In genomic region chr3:197298858-197299854, GRCh38 we compare ENCODE assay signal across 8 cellular contexts. TPM values are rescaled to one million over a fixed set of nuclear protein-coding genes. Genes with fewer than 3 reads are reported as not detected.
DNase-seq lines count a peak whose midpoint lies in the region; ATAC-seq and TF ChIP-seq lines count a peak whose summit lies in the region.

No MANE protein-coding gene starts in this region.

- TF ChIP-seq CTCF in right atrium auricular region (IDR thresholded peaks at IDR 0.05): no peak
- TF ChIP-seq CTCF in psoas muscle (IDR thresholded peaks at IDR 0.05): no peak

- H3K27me3 Mint-ChIP-seq in activated naive CD8-positive, alpha-beta T cell treated with anti-CD3 and anti-CD28 coated beads, Interleukin-2, amount 10 ng/mL, durations not matched to agents 7 days and 5 days: peaks cover 36% of the 10 kb centered on the region

- peaks cover 24% of the 10 kb centered on the region for H3K4me1 Mint-ChIP-seq in activated naive CD8-positive, alpha-beta T cell treated with anti-CD3 and anti-CD28 coated beads, Interleukin-2, amount 10 ng/mL, durations not matched to agents 7 days and 5 days

- H3K4me3 ChIP-seq in right atrium auricular region (peak overlapping the region; percentile 85 to 99), psoas muscle (peak overlapping the region; percentile 99)

- WGBS in psoas muscle, 3 donors: 8 to 13% (median 9%) methylated on average over 43 of the region's 43 CpGs

- no peaks in the 10 kb centered on the region for H3K9me3 ChIP-seq in right atrium auricular region
- no peaks in the 10 kb centered on the region for H3K9me3 ChIP-seq in psoas muscle

- DNase-seq in DMS79 treated with DMSO at 0.1 percent for 48 hours (lab: John Stamatoyannopoulos, UW) (peak; percentile 92), OCI-M1 (lab: John Stamatoyannopoulos, UW) (peak; percentile 62), right atrium auricular region (ENCODE audit: low spot score) (no peak), psoas muscle (peak; percentile 39 to 63)
- DNase-seq in activated naive CD8-positive, alpha-beta T cell treated with anti-CD3 and anti-CD28 coated beads, Interleukin-2, amount 10 ng/mL, durations not matched to agents 7 days and 5 days: peak; percentile 53

- peaks cover 0 to 17% of the 10 kb centered on the region in 2 donors for H3K4me1 ChIP-seq in right atrium auricular region
- H3K4me1 ChIP-seq in psoas muscle: peaks cover 15% of the 10 kb centered on the region

- H3K27ac Mint-ChIP-seq in activated naive CD8-positive, alpha-beta T cell treated with anti-CD3 and anti-CD28 coated beads, Interleukin-2, amount 10 ng/mL, durations not matched to agents 7 days and 5 days: peak overlapping the region; percentile 92

- H3K9me3 Mint-ChIP-seq in activated naive CD8-positive, alpha-beta T cell treated with anti-CD3 and anti-CD28 coated beads, Interleukin-2, amount 10 ng/mL, durations not matched to agents 7 days and 5 days: peaks cover 2% of the 10 kb centered on the region

- POLR2A ChIA-PET in activated naive CD8-positive, alpha-beta T cell treated with anti-CD3 and anti-CD28 coated beads, Interleukin-2, amount 10 ng/mL, durations not matched to agents 7 days and 5 days (lab: Charles Lee): interaction anchor here (0.5 to 1.2 kb wide), 2 partner anchors 10 to 39 kb away, joined by 3 to 4 read pairs; no protein-coding TSS in a partner anchor

- ATAC-seq in HG02852 (IDR thresholded peaks at IDR 0.05; ENCODE audit: unreplicated experiment): peak; percentile 25
- ATAC-seq in activated naive CD8-positive, alpha-beta T cell treated with anti-CD3 and anti-CD28 coated beads, Interleukin-2, amount 10 ng/mL, durations not matched to agents 7 days and 5 days (ENCODE audit: low read depth): no peak
- peak; percentile 42 to 63 (median 50) for ATAC-seq in psoas muscle
- no peak for ATAC-seq in HG03469 (IDR thresholded peaks at IDR 0.05; ENCODE audit: unreplicated experiment)
- no peak for ATAC-seq in HG03045 (IDR thresholded peaks at IDR 0.05; ENCODE audit: unreplicated experiment)

- H3K36me3 Mint-ChIP-seq in activated naive CD8-positive, alpha-beta T cell treated with anti-CD3 and anti-CD28 coated beads, Interleukin-2, amount 10 ng/mL, durations not matched to agents 7 days and 5 days: peaks cover 5% of the 10 kb centered on the region

- intact Hi-C loops in psoas muscle (cut with DNase I): loop anchor here in 1 of 2 donors (5.0 to 10.0 kb wide), 2 partner anchors 53 to 156 kb away; no protein-coding TSS in a partner anchor

- H3K27me3 ChIP-seq in right atrium auricular region: no peaks in the 10 kb centered on the region
- H3K27me3 ChIP-seq in psoas muscle (ENCODE audit: insufficient read depth in 3 of 3, low read length in 2 of 3): no peaks in the 10 kb centered on the region

- H3K36me3 ChIP-seq in right atrium auricular region (no peaks in the 10 kb centered on the region), psoas muscle (ENCODE audit: insufficient read depth in 1 of 2, low read depth in 1 of 2) (peaks cover 0 to 21% of the 10 kb centered on the region in 2 donors)

- peak overlapping the region; percentile 95 to 97 for H3K27ac ChIP-seq in right atrium auricular region
- peak overlapping the region; percentile 95 for H3K27ac ChIP-seq in psoas muscle

- peak overlapping the region; percentile 90 for H3K4me3 Mint-ChIP-seq in activated naive CD8-positive, alpha-beta T cell treated with anti-CD3 and anti-CD28 coated beads, Interleukin-2, amount 10 ng/mL, durations not matched to agents 7 days and 5 days

RNA-seq across cellular contexts. Expression of gene DLG1, which starts 0.7 kb away (rescaled TPM):
- 10 to 100 TPM; 83.4 to 86.5 TPM for total RNA-seq in activated naive CD8-positive, alpha-beta T cell treated with anti-CD3 and anti-CD28 coated beads, Interleukin-2, amount 10 ng/mL, durations not matched to agents 7 days and 5 days
- total RNA-seq in right atrium auricular region: 10 to 100 TPM; 24.4 to 49.9 TPM
- total RNA-seq in psoas muscle: 10 to 100 TPM; 51.3 to 57.6 (median 52.8) TPM
- polyA plus RNA-seq in psoas muscle: 10 to 100 TPM; 16.1 to 42.8 (median 21.6) TPM

Comparison
In these comparisons a context has a peak if more than half of its experiments do, and no peak if none do; other contexts are left out.
1. ATAC-seq: peak in HG02852 (single experiment) and psoas muscle (4 of 4); none in activated naive CD8-positive, alpha-beta T cell treated with anti-CD3 and anti-CD28 coated beads, Interleukin-2, amount 10 ng/mL, durations not matched to agents 7 days and 5 days (single experiment), HG03469 (single experiment) and HG03045 (single experiment).